Comparison of ENCODE assay signal across 32 cellular contexts in genomic region chr1:148292915-148293314, GRCh38.
"Had no signal": no experiment of that assay in that cellular context is flagged by ENCODE, and none has a peak within 500 bp of the region (broad histone marks: within the 10 kb centered on the region; RNA-seq: fewer than 3 reads in every experiment).

No MANE protein-coding gene starts in this region.

- H3K4me3 ChIP-seq: coronary artery, esophagus muscularis mucosa, gastrocnemius medialis, heart right ventricle, hepatocyte had no signal

- H3K36me3 ChIP-seq: brain microvascular endothelial cell, esophagus muscularis mucosa, gastrocnemius medialis, heart right ventricle, WERI-Rb-1 had no signal

- ATAC-seq: activated CD4-positive, CD25-positive, alpha-beta regulatory T cell treated with anti-CD3 and anti-CD28 coated beads, Interleukin-2, amount 50 U/mL, for 24 hours; activated CD8-positive, alpha-beta memory T cell treated with anti-CD3 and anti-CD28 coated beads, Interleukin-2, amount 10 ng/mL, durations not matched to agents 7 days and 5 days; activated CD8-positive, alpha-beta T cell treated with anti-CD3 and anti-CD28 coated beads, Interleukin-2, amount 10 ng/mL, durations not matched to agents 7 days and 5 days; effector memory CD8-positive, alpha-beta T cell; foreskin keratinocyte; gastrocnemius medialis; heart right ventricle; T-helper 17 cell had no signal

- H3K9me3 Mint-ChIP-seq: activated CD4-positive, alpha-beta T cell treated with anti-CD3 and anti-CD28 coated beads, Interleukin-2, amount 10 ng/mL, durations not matched to agents 7 days and 5 days; activated T-cell treated with anti-CD3 and anti-CD28 coated beads, Interleukin-2, amount 50 U/mL, for 24 hours; activated T-helper 2 cell treated with anti-CD3 and anti-CD28 coated beads, Interferon-gamma antibody, Interleukin-2, Interleukin-4, amounts not matched to agents 10 μg/mL and 5 μg/mL and 100 μg/mL, durations not matched to agents 14 hours and 24 hours and 36 hours; central memory CD8-positive, alpha-beta T cell; effector memory CD8-positive, alpha-beta T cell; T-helper 2 cell treated with Interferon-gamma antibody and Interleukin-4, amounts not matched to agents 5 μg/mL and 100 μg/mL, for 36 hours had no signal

- H3K36me3 Mint-ChIP-seq: activated CD8-positive, alpha-beta memory T cell treated with anti-CD3 and anti-CD28 coated beads, Interleukin-2, amount 10 ng/mL, durations not matched to agents 7 days and 5 days; activated naive CD4-positive, alpha-beta T cell treated with anti-CD3 and anti-CD28 coated beads, Interleukin-2, amount 10 ng/mL, durations not matched to agents 7 days and 5 days; activated naive CD8-positive, alpha-beta T cell had no signal

- H3K4me2 ChIP-seq: hepatocyte had no signal

- H3K27ac Mint-ChIP-seq: activated B cell treated with CpG ODN at 0.5 μM for 24 hours; activated CD4-positive, alpha-beta T cell treated with anti-CD3 and anti-CD28 coated beads, Interleukin-2, amount 10 ng/mL, durations not matched to agents 7 days and 5 days; activated CD8-positive, alpha-beta memory T cell treated with anti-CD3 and anti-CD28 coated beads, Interleukin-2, amount 10 ng/mL, durations not matched to agents 7 days and 5 days; activated CD8-positive, alpha-beta T cell treated with anti-CD3 and anti-CD28 coated beads, Interleukin-2, amount 10 ng/mL, durations not matched to agents 7 days and 5 days; activated naive CD4-positive, alpha-beta T cell treated with anti-CD3 and anti-CD28 coated beads, Interleukin-2, amount 10 ng/mL, durations not matched to agents 7 days and 5 days; activated naive CD8-positive, alpha-beta T cell; activated T-cell treated with anti-CD3 and anti-CD28 coated beads, Interleukin-2, amount 50 U/mL, for 24 hours; activated T-helper 2 cell treated with anti-CD3 and anti-CD28 coated beads, Interferon-gamma antibody, Interleukin-2, Interleukin-4, amounts not matched to agents 10 μg/mL and 5 μg/mL and 100 μg/mL, durations not matched to agents 14 hours and 24 hours and 36 hours; dendritic cell treated with granulocyte-macrophage colony-stimulating factor and Interleukin-4, amounts not matched to agents 40 ng/mL and 50 ng/mL, for 4 days; T-helper 17 cell; T-helper 2 cell treated with Interferon-gamma antibody and Interleukin-4, amounts not matched to agents 5 μg/mL and 100 μg/mL, for 36 hours had no signal

- H3K9me3 ChIP-seq: esophagus muscularis mucosa, gastrocnemius medialis had no signal

- H3K4me1 Mint-ChIP-seq: activated CD4-positive, alpha-beta T cell treated with anti-CD3 and anti-CD28 coated beads, Interleukin-2, amount 10 ng/mL, durations not matched to agents 7 days and 5 days; activated CD8-positive, alpha-beta memory T cell treated with anti-CD3 and anti-CD28 coated beads, Interleukin-2, amount 10 ng/mL, durations not matched to agents 7 days and 5 days; activated naive CD4-positive, alpha-beta T cell treated with anti-CD3 and anti-CD28 coated beads, Interleukin-2, amount 10 ng/mL, durations not matched to agents 7 days and 5 days; central memory CD8-positive, alpha-beta T cell had no signal

- H3K27me3 ChIP-seq: brain microvascular endothelial cell, foreskin keratinocyte, gastrocnemius medialis, hepatocyte had no signal

- H3K4me1 ChIP-seq: esophagus muscularis mucosa, foreskin keratinocyte, gastrocnemius medialis, heart right ventricle had no signal

- H2AFZ ChIP-seq: hepatocyte had no signal

- H3K27me3 Mint-ChIP-seq: activated B cell treated with CpG ODN at 0.5 μM for 24 hours had no signal

- H3K4me3 Mint-ChIP-seq: activated B cell treated with CpG ODN at 0.5 μM for 24 hours; activated CD4-positive, alpha-beta T cell treated with anti-CD3 and anti-CD28 coated beads, Interleukin-2, amount 10 ng/mL, durations not matched to agents 7 days and 5 days; activated CD8-positive, alpha-beta memory T cell treated with anti-CD3 and anti-CD28 coated beads, Interleukin-2, amount 10 ng/mL, durations not matched to agents 7 days and 5 days; activated CD8-positive, alpha-beta T cell treated with anti-CD3 and anti-CD28 coated beads, Interleukin-2, amount 10 ng/mL, durations not matched to agents 7 days and 5 days; activated naive CD4-positive, alpha-beta T cell treated with anti-CD3 and anti-CD28 coated beads, Interleukin-2, amount 10 ng/mL, durations not matched to agents 7 days and 5 days; activated naive CD8-positive, alpha-beta T cell; activated T-cell treated with anti-CD3 and anti-CD28 coated beads, Interleukin-2, amount 50 U/mL, for 24 hours; central memory CD8-positive, alpha-beta T cell; dendritic cell treated with granulocyte-macrophage colony-stimulating factor and Interleukin-4, amounts not matched to agents 40 ng/mL and 50 ng/mL, for 4 days; effector memory CD8-positive, alpha-beta T cell; T-helper 17 cell; T-helper 2 cell treated with Interferon-gamma antibody and Interleukin-4, amounts not matched to agents 5 μg/mL and 100 μg/mL, for 36 hours had no signal

- H3K79me2 ChIP-seq: hepatocyte had no signal

- H3K27ac ChIP-seq: brain microvascular endothelial cell, coronary artery, esophagus muscularis mucosa, foreskin keratinocyte, gastrocnemius medialis, heart right ventricle, hepatocyte, WERI-Rb-1 had no signal

- DNase-seq: activated B cell treated with CpG ODN at 0.5 μM for 24 hours; activated CD4-positive, alpha-beta T cell treated with anti-CD3 and anti-CD28 coated beads for 4 hours; activated CD4-positive, alpha-beta T cell treated with anti-CD3 and anti-CD28 coated beads, Interleukin-2, amount 10 ng/mL, durations not matched to agents 7 days and 5 days; activated CD4-positive, alpha-beta T cell treated with anti-CD3 and anti-CD28 coated beads, Interleukin-2, amount 50 U/mL, for 4 hours; activated CD8-positive, alpha-beta memory T cell treated with anti-CD3 and anti-CD28 coated beads, Interleukin-2, amount 10 ng/mL, durations not matched to agents 7 days and 5 days; activated CD8-positive, alpha-beta memory T cell treated with anti-CD3 and anti-CD28 coated beads, Interleukin-2, amount 50 U/mL, for 4 hours; activated CD8-positive, alpha-beta T cell treated with anti-CD3 and anti-CD28 coated beads, Interleukin-2, amount 10 ng/mL, durations not matched to agents 7 days and 5 days; activated effector memory CD4-positive, alpha-beta T cell treated with anti-CD3 and anti-CD28 coated beads, Interleukin-2, amount 50 U/mL, for 16 hours; activated naive CD4-positive, alpha-beta T cell treated with anti-CD3 and anti-CD28 coated beads, Interleukin-2, amount 10 ng/mL, durations not matched to agents 7 days and 5 days; activated T-cell treated with anti-CD3 and anti-CD28 coated beads, Interleukin-2, amount 50 U/mL, for 24 hours; amniotic stem cell; anterior cingulate cortex; brain microvascular endothelial cell; effector CD4-positive, alpha-beta T cell; effector memory CD8-positive, alpha-beta T cell; erythroblast; foreskin keratinocyte; gastrocnemius medialis; heart right ventricle; T-helper 1 cell; T-helper 17 cell; T1000; WERI-Rb-1 had no signal
